8 cellular contexts compared by ENCODE assay signal in genomic region chr6:64280569-64280968, GRCh38.
DNase-seq lines count a peak whose midpoint lies in the region; ATAC-seq and TF ChIP-seq lines count a peak whose summit lies in the region.

No MANE protein-coding gene starts in this region.

- no peaks in the 10 kb centered on the region for H3K36me3 ChIP-seq in sigmoid colon

- intact Hi-C loops in Calu3 (cut with micrococcal nuclease; ENCODE audit: unreplicated experiment): loop anchor here (5.0 kb wide), 1 partner anchor 52 kb away; no protein-coding TSS in a partner anchor
- intact Hi-C loops in sigmoid colon (cut with DNase I): no loop called here

- H3K27ac ChIP-seq in sigmoid colon: no peak overlapping the region

- BruUV-seq in Calu3 (replicated peaks; lab: Mats Ljungman, UMichigan): no TSS peak

- no peaks in the 10 kb centered on the region for H3K4me1 ChIP-seq in sigmoid colon

- no peak overlapping the region for H3K4me3 Mint-ChIP-seq in Calu3 (ENCODE audit: low read depth, unreplicated experiment)

- peak; percentile 32 for DNase-seq in Calu3
- DNase-seq in KBM-7: peak; percentile 49
- peak; percentile 20 for DNase-seq in T1000 (lab: John Stamatoyannopoulos, UW)
- peak; percentile 55 for DNase-seq in kidney glomerular epithelial cell (lab: John Stamatoyannopoulos, UW)
- DNase-seq in sigmoid colon: no peak
- DNase-seq in iPS-NIHi11 (ENCODE audit: low spot score): no peak
- no peak for DNase-seq in ecto neural progenitor cell (ENCODE audit: low spot score)

- no peak for TF ChIP-seq EP300 in sigmoid colon (IDR thresholded peaks at IDR 0.05)

- H3K9me3 Mint-ChIP-seq in Calu3 (ENCODE audit: low read depth, unreplicated experiment): peaks cover 5% of the 10 kb centered on the region

- in situ Hi-C loops in KBM-7 (cut with MboI; ENCODE audit: low pct_unique_long_range_greater_than_20kb, low sequenced_read_pairs): no loop called here

- peak; percentile 21 for TF ChIP-seq CTCF in Calu3 (IDR thresholded peaks at IDR 0.05; ENCODE audit: unreplicated experiment)
- no peak for TF ChIP-seq CTCF in sigmoid colon (IDR thresholded peaks at IDR 0.05)

- peaks cover 11% of the 10 kb centered on the region for H3K27me3 Mint-ChIP-seq in Calu3 (ENCODE audit: unreplicated experiment)

- no peak for TF ChIP-seq POLR2A in sigmoid colon (IDR thresholded peaks at IDR 0.05)

- H3K9me3 ChIP-seq in sigmoid colon: no peaks in the 10 kb centered on the region

- no peak for ATAC-seq in GM21576 (IDR thresholded peaks at IDR 0.05; ENCODE audit: unreplicated experiment)

- no peak overlapping the region for H3K4me3 ChIP-seq in sigmoid colon

- H3K27ac Mint-ChIP-seq in Calu3 (ENCODE audit: unreplicated experiment): no peak overlapping the region

- no peaks in the 10 kb centered on the region for H3K4me1 Mint-ChIP-seq in Calu3 (ENCODE audit: low read depth, unreplicated experiment)

- H3K27me3 ChIP-seq in sigmoid colon: no peaks in the 10 kb centered on the region

- CTCF ChIA-PET in Calu3 (lab: Charles Lee): interaction anchor here (1.0 kb wide), 1 partner anchor 51 kb away, joined by 6 read pairs; no protein-coding TSS in a partner anchor

- H3K36me3 Mint-ChIP-seq in Calu3 (ENCODE audit: insufficient read depth, unreplicated experiment): no peaks in the 10 kb centered on the region

- 22 to 63% methylated on average over 1 of the region's 1 CpG for WGBS in sigmoid colon, 2 donors

Comparison
In these comparisons a context has a peak if more than half of its experiments do, and no peak if none do; other contexts are left out.
1. DNase-seq: peak in Calu3 (single experiment), KBM-7 (single experiment), T1000 (single experiment) and kidney glomerular epithelial cell (single experiment); none in sigmoid colon (single experiment), iPS-NIHi11 (single experiment) and ecto neural progenitor cell (single experiment).